17 cellular contexts compared by ENCODE assay signal in the genomic region with DNA sequence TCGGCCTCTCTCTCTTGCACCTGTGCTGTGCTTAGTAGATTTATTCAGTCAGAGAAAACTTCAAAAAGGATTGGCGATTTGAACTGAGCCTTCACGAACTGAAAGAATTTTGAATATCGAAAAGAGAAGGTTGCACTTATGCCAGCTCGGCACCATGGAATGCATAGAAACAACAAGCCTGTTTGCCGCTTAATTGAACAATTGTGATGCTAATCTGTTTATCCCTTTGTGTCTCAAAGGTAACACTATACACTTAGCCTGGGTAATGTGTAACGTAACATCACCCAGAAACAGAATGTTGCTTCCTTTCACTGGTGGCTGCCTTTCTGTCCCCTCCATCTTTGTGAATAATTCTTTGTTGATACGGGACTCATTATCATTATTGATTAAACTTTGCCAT.
"Had no signal": no experiment of that assay in that cellular context is flagged by ENCODE, and none has a peak within 500 bp of the region (broad histone marks: within the 10 kb centered on the region; RNA-seq: fewer than 3 reads in every experiment).

No MANE protein-coding gene starts in this region.

- H3K36me3 Mint-ChIP-seq: activated naive CD8-positive, alpha-beta T cell; stimulated activated effector memory CD8-positive, alpha-beta T cell treated with anti-CD3 and anti-CD28 coated beads, Interleukin-12 subunit alpha, Interleukin-12 subunit beta, amount 100 ng/mL, for 72 hours had no signal

- H3K27me3 ChIP-seq: pancreas, thyroid gland had no signal

- H3K27ac ChIP-seq: breast epithelium, pancreas had no signal

- H3K4me3 Mint-ChIP-seq: activated B cell treated with CpG ODN at 0.5 μM for 24 hours; activated naive CD8-positive, alpha-beta T cell; nephron progenitor cell; stimulated activated effector memory CD8-positive, alpha-beta T cell treated with anti-CD3 and anti-CD28 coated beads, Interleukin-12 subunit alpha, Interleukin-12 subunit beta, amount 100 ng/mL, for 72 hours; T-helper 17 cell had no signal

- DNase-seq: activated B cell treated with CpG ODN at 0.5 μM for 24 hours; activated CD4-positive, alpha-beta T cell treated with anti-CD3 and anti-CD28 coated beads, Interleukin-2, amount 50 U/mL, for 1 hour; activated effector memory CD4-positive, alpha-beta T cell treated with anti-CD3 and anti-CD28 coated beads, Interleukin-2, amount 50 U/mL, for 16 hours; activated T-cell treated with anti-CD3 and anti-CD28 coated beads, Interleukin-2, amount 50 U/mL, for 1 hour; hypothalamus; kidney; left ventricle myocardium superior; mesendoderm; nephron progenitor cell; pancreas; retina; T-helper 17 cell; thyroid gland had no signal

- H3K4me2 ChIP-seq: smooth muscle cell had no signal

- H3K4me3 ChIP-seq: breast epithelium, pancreas, smooth muscle cell, thyroid gland had no signal

- H3K4me1 Mint-ChIP-seq: activated B cell treated with CpG ODN at 0.5 μM for 24 hours; stimulated activated effector memory CD8-positive, alpha-beta T cell treated with anti-CD3 and anti-CD28 coated beads, Interleukin-12 subunit alpha, Interleukin-12 subunit beta, amount 100 ng/mL, for 72 hours; T-helper 17 cell had no signal

- ATAC-seq: left ventricle myocardium superior; pancreas; stimulated activated effector memory CD8-positive, alpha-beta T cell treated with anti-CD3 and anti-CD28 coated beads, Interleukin-12 subunit alpha, Interleukin-12 subunit beta, amount 100 ng/mL, for 72 hours; T-helper 17 cell had no signal

- H3K27ac Mint-ChIP-seq: activated B cell treated with CpG ODN at 0.5 μM for 24 hours; activated naive CD8-positive, alpha-beta T cell; nephron progenitor cell; stimulated activated effector memory CD8-positive, alpha-beta T cell treated with anti-CD3 and anti-CD28 coated beads, Interleukin-12 subunit alpha, Interleukin-12 subunit beta, amount 100 ng/mL, for 72 hours; T-helper 17 cell had no signal

- H3K36me3 ChIP-seq: breast epithelium, pancreas, thyroid gland had no signal

- H3K9me3 ChIP-seq: breast epithelium, pancreas, thyroid gland had no signal

- H3K9me3 Mint-ChIP-seq: activated B cell treated with CpG ODN at 0.5 μM for 24 hours; nephron progenitor cell; stimulated activated effector memory CD8-positive, alpha-beta T cell treated with anti-CD3 and anti-CD28 coated beads, Interleukin-12 subunit alpha, Interleukin-12 subunit beta, amount 100 ng/mL, for 72 hours had no signal

- H3K4me1 ChIP-seq: breast epithelium had no signal
